2 cellular contexts compared by ENCODE assay signal in the genomic region with DNA sequence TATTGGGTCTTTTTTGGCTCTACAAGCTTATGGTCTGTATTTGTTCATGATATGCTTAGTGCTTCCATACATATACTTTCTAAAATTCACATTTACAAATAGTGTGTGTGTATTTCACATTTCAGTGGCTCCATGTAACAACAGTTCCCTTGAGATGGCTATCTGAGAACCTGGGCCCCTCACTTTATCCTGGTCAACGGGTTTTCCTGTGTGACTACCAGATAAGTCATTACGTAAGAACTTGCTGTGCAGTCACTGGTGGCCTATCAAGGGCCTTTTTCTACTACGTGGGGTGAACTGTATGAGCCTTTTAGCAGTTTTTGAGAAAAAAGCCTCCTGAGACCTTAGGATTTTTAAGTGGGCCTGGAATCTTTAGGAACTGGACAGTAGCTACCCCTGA.
TF ChIP-seq lines count a peak whose summit lies in the region.

No MANE protein-coding gene starts in this region.

TF ChIP-seq in IMR-90, 13 proteins besides CTCF, POLR2A, EP300 and RAD21:
- TF ChIP-seq SMC3 (IDR thresholded peaks at IDR 0.05; ENCODE audit: low read depth, low read length) (no peak), CEBPB (IDR thresholded peaks at IDR 0.05; ENCODE audit: low read depth, low read length) (peak; percentile 71)

TF ChIP-seq in WTC11, 78 proteins besides CTCF, POLR2A, EP300 and RAD21:
- no peak for TF ChIP-seq JUN (CRISPR knock-in tag; IDR thresholded peaks at IDR 0.05)
- TF ChIP-seq EMX1 (CRISPR knock-in tag; IDR thresholded peaks at IDR 0.05), result no peak
- TF ChIP-seq ZBTB21 (CRISPR knock-in tag; IDR thresholded peaks at IDR 0.05; ENCODE audit: borderline replicate concordance), result no peak
